Comparison of ENCODE assay signal across 16 cellular contexts in genomic region chr9:118674942-118675341, GRCh38.
DNase-seq lines count a peak whose midpoint lies in the region; ATAC-seq lines count a peak whose summit lies in the region.
"Had no signal": no experiment of that assay in that cellular context is flagged by ENCODE, and none has a peak within 500 bp of the region (broad histone marks: within the 10 kb centered on the region; RNA-seq: fewer than 3 reads in every experiment).

No MANE protein-coding gene starts in this region.

- DNase-seq in NCI-H2227 (lab: John Stamatoyannopoulos, UW; ENCODE audit: unreplicated experiment) (peak; percentile 24), NCI-H2227 treated with DMSO at 0.1 percent for 48 hours (lab: John Stamatoyannopoulos, UW) (no peak), NCI-H128 (lab: John Stamatoyannopoulos, UW; ENCODE audit: unreplicated experiment) (peak; percentile 71), NCI-H2107 treated with DMSO at 0.1 percent for 48 hours (lab: John Stamatoyannopoulos, UW; ENCODE audit: unreplicated experiment) (peak; percentile 68), islet precursor cell (no peak), occipital lobe (lab: John Stamatoyannopoulos, UW) (no peak)
- DNase-seq: BE2C, NCI-H1436, NCI-H2081, NCI-H446, NCI-H69, SHP77 treated with DMSO at 0.1 percent for 48 hours, SW 1271, T-helper 17 cell had no signal

- no peak for ATAC-seq in GM18498 (IDR thresholded peaks at IDR 0.05; ENCODE audit: unreplicated experiment)
- ATAC-seq: A549, T-helper 17 cell had no signal

Comparison
In these comparisons a context has a peak if more than half of its experiments do, and no peak if none do; other contexts are left out.
1. DNase-seq: peak in NCI-H2227 (single experiment), NCI-H128 (single experiment) and NCI-H2107 treated with DMSO at 0.1 percent for 48 hours (single experiment); none in NCI-H2227 treated with DMSO at 0.1 percent for 48 hours (single experiment), islet precursor cell (single experiment) and occipital lobe (single experiment).